Comparison of ENCODE assay signal across 10 cellular contexts in genomic region chr19:3537438-3538240, GRCh38. TPM values are rescaled to one million over a fixed set of nuclear protein-coding genes. Genes with fewer than 3 reads are reported as not detected.
DNase-seq lines count a peak whose midpoint lies in the region.
"Had no signal": no experiment of that assay in that cellular context is flagged by ENCODE, and none has a peak within 500 bp of the region (broad histone marks: within the 10 kb centered on the region; RNA-seq: fewer than 3 reads in every experiment).

No MANE protein-coding gene starts in this region.

- H4K20me1 ChIP-seq in Karpas-422 (ENCODE audit: insufficient read depth, low read depth, low read length): no peaks in the 10 kb centered on the region; the same call in 1 of the 2 replicates

- no peak overlapping the region for H3K4me3 Mint-ChIP-seq in immature natural killer cell
- H3K4me3 Mint-ChIP-seq: naive thymus-derived CD8-positive, alpha-beta T cell had no signal

- H3K4me3 ChIP-seq in Karpas-422 (ENCODE audit: low read length) (no peak overlapping the region), skin epidermis (no peak overlapping the region)

- H3K9me3 ChIP-seq in Karpas-422 (ENCODE audit: low read length): no peaks in the 10 kb centered on the region

- peaks cover 0 to 4% (median 3%) of the 10 kb centered on the region in 3 donors for H3K36me3 Mint-ChIP-seq in immature natural killer cell

- H3K27me3 ChIP-seq in Karpas-422 (ENCODE audit: low read length): no peaks in the 10 kb centered on the region

- H3K9me2 ChIP-seq in Karpas-422 (replicated peaks; ENCODE audit: insufficient read depth, low read length): no peaks in the 10 kb centered on the region

- H3K4me1 Mint-ChIP-seq in immature natural killer cell: no peaks in the 10 kb centered on the region

- no peak overlapping the region for H2AFZ ChIP-seq in Karpas-422 (ENCODE audit: low read length)

- H3K4me1 ChIP-seq in Karpas-422 (ENCODE audit: low read length): no peaks in the 10 kb centered on the region

- DNase-seq in Karpas-422 (peak; percentile 49), kidney tubule cell (ENCODE audit: low spot score) (no peak), immature natural killer cell (no peak), NCI-H2227 treated with DMSO at 0.1 percent for 48 hours (lab: John Stamatoyannopoulos, UW) (no peak)
- DNase-seq: naive thymus-derived CD8-positive, alpha-beta T cell had no signal

- H3K79me2 ChIP-seq in Karpas-422 (ENCODE audit: low read length): no peaks in the 10 kb centered on the region

- peaks cover 0 to 2% (median 0%) of the 10 kb centered on the region in 3 donors for H3K27me3 Mint-ChIP-seq in immature natural killer cell (ENCODE audit: low read depth in 3 of 3)
- H3K27me3 Mint-ChIP-seq: naive thymus-derived CD8-positive, alpha-beta T cell had no signal

- H3K27ac Mint-ChIP-seq in immature natural killer cell: no peak overlapping the region
- H3K27ac Mint-ChIP-seq: activated T-helper 2 cell treated with anti-CD3 and anti-CD28 coated beads, Interferon-gamma antibody, Interleukin-2, Interleukin-4, amounts not matched to agents 10 μg/mL and 5 μg/mL and 100 μg/mL, durations not matched to agents 14 hours and 24 hours and 36 hours had no signal

- H3K4me2 ChIP-seq in Karpas-422 (ENCODE audit: low read depth, low read length, poor library complexity, severe bottlenecking): no peak overlapping the region

- H3K27ac ChIP-seq in Karpas-422 (ENCODE audit: low read length): no peak overlapping the region
- peak overlapping the region; percentile 69 for H3K27ac ChIP-seq in angular gyrus (ENCODE audit: low read depth, low read length)
- peak overlapping the region in 13 of 21 experiments; percentile 4 to 75 (median 66) for H3K27ac ChIP-seq in skin epidermis
- H3K27ac ChIP-seq: VCaP had no signal

- H3K9me3 Mint-ChIP-seq in immature natural killer cell: peaks cover 0 to 3% (median 0%) of the 10 kb centered on the region in 6 donors
- H3K9me3 Mint-ChIP-seq: activated T-helper 2 cell treated with anti-CD3 and anti-CD28 coated beads, Interferon-gamma antibody, Interleukin-2, Interleukin-4, amounts not matched to agents 10 μg/mL and 5 μg/mL and 100 μg/mL, durations not matched to agents 14 hours and 24 hours and 36 hours had no signal

- H3K36me3 ChIP-seq in Karpas-422 (ENCODE audit: insufficient read depth, low read length): peaks cover 4% of the 10 kb centered on the region; the same call in 1 of the 2 replicates

- no peak overlapping the region for H3K9ac ChIP-seq in Karpas-422 (ENCODE audit: low read length)

RNA-seq across cellular contexts. Expression of gene TEKTIP1, which starts 1.3 kb away (rescaled TPM):
- 0.29 TPM in 1 of 2 replicates, not detected in the other for total RNA-seq in Karpas-422 (2014; rRNA removed; shearing (Covaris generic); ENCODE audit: low replicate concordance)
- polyA plus RNA-seq in immature natural killer cell: not detected
- total RNA-seq: dermis microvascular lymphatic vessel endothelial cell had no signal

RNA-seq across cellular contexts. Expression of gene MFSD12, which starts 19.7 kb away (rescaled TPM):
- total RNA-seq in Karpas-422 (2014; rRNA removed; shearing (Covaris generic); ENCODE audit: low replicate concordance): 34.5 and 102 TPM in 2 replicates
- 10 to 100 TPM; 17.1 to 26.9 (median 25.6) TPM for polyA plus RNA-seq in immature natural killer cell

RNA-seq across cellular contexts. Expression of gene FZR1, which starts 31.5 kb away (rescaled TPM):
- total RNA-seq in Karpas-422 (2014; rRNA removed; shearing (Covaris generic); ENCODE audit: low replicate concordance): 22.8 and 41.6 TPM in 2 replicates
- polyA plus RNA-seq in immature natural killer cell: 10 to 100 TPM in 1 of 3 donors, 1 to 10 TPM in 2; 6.8 to 14.2 (median 9.7) TPM

RNA-seq across cellular contexts. Expression of gene HMG20B, which starts 35.1 kb away (rescaled TPM):
- total RNA-seq in Karpas-422 (2014; rRNA removed; shearing (Covaris generic); ENCODE audit: low replicate concordance): 53.7 and 127 TPM in 2 replicates
- polyA plus RNA-seq in immature natural killer cell: 10 to 100 TPM; 42.9 to 74.8 (median 60.1) TPM

RNA-seq across cellular contexts. Expression of gene DOHH, which starts 37.2 kb away (rescaled TPM):
- total RNA-seq in Karpas-422 (2014; rRNA removed; shearing (Covaris generic); ENCODE audit: low replicate concordance): 0.89 and 10.4 TPM in 2 replicates
- polyA plus RNA-seq in immature natural killer cell: 10 to 100 TPM in 1 of 3 donors, 1 to 10 TPM in 2; 6.8 to 18.4 (median 9.1) TPM
